Comparison of ENCODE assay signal across 11 cellular contexts in genomic region chr16:66487580-66488235, GRCh38.
DNase-seq lines count a peak whose midpoint lies in the region; ATAC-seq and TF ChIP-seq lines count a peak whose summit lies in the region.
"Had no signal": no experiment of that assay in that cellular context is flagged by ENCODE, and none has a peak within 500 bp of the region (broad histone marks: within the 10 kb centered on the region; RNA-seq: fewer than 3 reads in every experiment).

No MANE protein-coding gene starts in this region.

- no peak for TF ChIP-seq CTCF in left ventricle myocardium inferior (IDR thresholded peaks at IDR 0.05; ENCODE audit: borderline replicate concordance)
- TF ChIP-seq CTCF in breast epithelium (IDR thresholded peaks at IDR 0.05): no peak
- no peak for TF ChIP-seq CTCF in mesothelial cell of epicardium (IDR thresholded peaks at IDR 0.05; ENCODE audit: unreplicated experiment)
- no peak for TF ChIP-seq CTCF in uterus (IDR thresholded peaks at IDR 0.05)
- TF ChIP-seq CTCF in WERI-Rb-1 (IDR thresholded peaks at IDR 0.05; ENCODE audit: low read depth, low read length): no peak
- no peak for TF ChIP-seq CTCF in MM.1S (IDR thresholded peaks at IDR 0.05; ENCODE audit: low read length)

- no peaks in the 10 kb centered on the region for H4K20me1 ChIP-seq in MM.1S (ENCODE audit: insufficient read depth, low read length)

- peaks cover 8% of the 10 kb centered on the region for H3F3A ChIP-seq in MM.1S (ENCODE audit: insufficient read depth, low read length)

- H3K4me3 ChIP-seq in left ventricle myocardium inferior: no peak overlapping the region
- H3K4me3 ChIP-seq in breast epithelium: no peak overlapping the region
- H3K4me3 ChIP-seq in uterus: no peak overlapping the region
- H3K4me3 ChIP-seq in WERI-Rb-1 (ENCODE audit: low read depth, low read length): no peak overlapping the region
- no peak overlapping the region for H3K4me3 ChIP-seq in MM.1S (ENCODE audit: low read length)

- no peak for TF ChIP-seq POLR2A in breast epithelium (IDR thresholded peaks at IDR 0.05)
- no peak for TF ChIP-seq POLR2A in uterus (IDR thresholded peaks at IDR 0.05)

- peak overlapping the region; percentile 62 for H3K27ac ChIP-seq in left ventricle myocardium inferior (replicated peaks)
- peak overlapping the region in 1 of 2 donors; percentile 71 for H3K27ac ChIP-seq in breast epithelium
- peak overlapping the region in 1 of 2 donors; percentile 34 for H3K27ac ChIP-seq in uterus
- no peak overlapping the region for H3K27ac ChIP-seq in WERI-Rb-1
- no peak overlapping the region for H3K27ac ChIP-seq in MM.1S (ENCODE audit: low read length)

- H3K9ac ChIP-seq in MM.1S (ENCODE audit: low read length): no peak overlapping the region

- H3K9me3 Mint-ChIP-seq in mesothelial cell of epicardium: no peaks in the 10 kb centered on the region

- H3K27me3 ChIP-seq in left ventricle myocardium inferior (ENCODE audit: low read depth) (no peaks in the 10 kb centered on the region), breast epithelium (no peaks in the 10 kb centered on the region), uterus (no peaks in the 10 kb centered on the region), WERI-Rb-1 (ENCODE audit: insufficient read depth, low read depth, severe bottlenecking) (no peaks in the 10 kb centered on the region), MM.1S (replicated peaks; ENCODE audit: insufficient read depth, low read length) (no peaks in the 10 kb centered on the region)

- H3K4me1 Mint-ChIP-seq in mesothelial cell of epicardium: peaks cover 20% of the 10 kb centered on the region

- H3K9me3 ChIP-seq in left ventricle myocardium inferior (replicated peaks): peaks cover 4% of the 10 kb centered on the region
- no peaks in the 10 kb centered on the region for H3K9me3 ChIP-seq in breast epithelium
- no peaks in the 10 kb centered on the region for H3K9me3 ChIP-seq in uterus
- H3K9me3 ChIP-seq in WERI-Rb-1 (ENCODE audit: severe bottlenecking): no peaks in the 10 kb centered on the region
- H3K9me3 ChIP-seq in MM.1S (replicated peaks; ENCODE audit: insufficient read depth, low read length): no peaks in the 10 kb centered on the region

- H2AFZ ChIP-seq in MM.1S (ENCODE audit: low read length): no peak overlapping the region

- H3K27ac Mint-ChIP-seq in mesothelial cell of epicardium: peak overlapping the region; percentile 79

- H3K79me2 ChIP-seq in MM.1S (ENCODE audit: low read length): no peaks in the 10 kb centered on the region

- no peaks in the 10 kb centered on the region for H3K36me3 Mint-ChIP-seq in mesothelial cell of epicardium

- H3K36me3 ChIP-seq in left ventricle myocardium inferior (no peaks in the 10 kb centered on the region), breast epithelium (no peaks in the 10 kb centered on the region), uterus (no peaks in the 10 kb centered on the region), WERI-Rb-1 (no peaks in the 10 kb centered on the region), MM.1S (replicated peaks; ENCODE audit: insufficient read depth, low read length) (no peaks in the 10 kb centered on the region)

- H3K4me1 ChIP-seq in left ventricle myocardium inferior (peaks cover 17% of the 10 kb centered on the region), breast epithelium (peaks cover 6 to 8% of the 10 kb centered on the region in 2 donors), uterus (peaks cover 0 to 9% of the 10 kb centered on the region in 2 donors), MM.1S (ENCODE audit: low read length) (peaks cover 14% of the 10 kb centered on the region)

- no peak overlapping the region for H3K4me2 ChIP-seq in MM.1S (ENCODE audit: low read depth, low read length)

- H3K27me3 Mint-ChIP-seq in mesothelial cell of epicardium (ENCODE audit: low read depth): no peaks in the 10 kb centered on the region

- DNase-seq in left ventricle myocardium inferior (no peak), Right ventricle myocardium inferior (ENCODE audit: missing footprints) (no peak), breast epithelium (ENCODE audit: low spot score in 2 of 2) (peak; percentile 14 to 19), mesothelial cell of epicardium (ENCODE audit: low spot score in 2 of 2, unreplicated experiment in 2 of 2) (peak in 1 of 2 experiments; percentile 33), uterus (peak; percentile 11), WERI-Rb-1 (no peak), MM.1S (no peak)
- DNase-seq: glutamatergic neuron, NCI-H524 had no signal

- intact Hi-C loops in left ventricle myocardium inferior (cut with micrococcal nuclease): loop anchor here (10.0 kb wide), 1 partner anchor 133 kb away; no protein-coding TSS in a partner anchor
- intact Hi-C loops in Right ventricle myocardium inferior (cut with DNase I): no loop called here
- intact Hi-C loops in breast epithelium (cut with DNase I; ENCODE audit: low total_unique reads): no loop called here
- intact Hi-C loops in uterus (cut with DNase I; ENCODE audit: low total_unique reads): no loop called here

- H3K4me3 Mint-ChIP-seq in mesothelial cell of epicardium: no peak overlapping the region

- no peaks in the 10 kb centered on the region for H3K9me2 ChIP-seq in MM.1S (replicated peaks; ENCODE audit: insufficient read depth, low read length)

- no peak for ATAC-seq in Right ventricle myocardium inferior
- ATAC-seq in HG02970 (IDR thresholded peaks at IDR 0.05; ENCODE audit: low FRiP score, unreplicated experiment): no peak
- ATAC-seq: left colon had no signal

Comparison
In these comparisons a context has a peak if more than half of its experiments do, and no peak if none do; other contexts are left out.
1. DNase-seq: peak in breast epithelium (2 of 2) and uterus (2 of 2); none in left ventricle myocardium inferior (single experiment), Right ventricle myocardium inferior (single experiment), WERI-Rb-1 (single experiment) and MM.1S (single experiment).